19 cellular contexts compared by ENCODE assay signal in genomic region chr19:44258139-44258538, GRCh38. TPM values are rescaled to one million over a fixed set of nuclear protein-coding genes. Genes with fewer than 3 reads are reported as not detected.
DNase-seq lines count a peak whose midpoint lies in the region; ATAC-seq, FAIRE-seq and TF ChIP-seq lines count a peak whose summit lies in the region.
"Had no signal": no experiment of that assay in that cellular context is flagged by ENCODE, and none has a peak within 500 bp of the region (broad histone marks: within the 10 kb centered on the region; RNA-seq: fewer than 3 reads in every experiment).

No MANE protein-coding gene starts in this region.

- H3K79me2 ChIP-seq in HepG2 (ENCODE audit: insufficient read depth, low read length) (no peaks in the 10 kb centered on the region), H1 (ENCODE audit: control insufficient read depth in 1 of 2, insufficient read depth in 2 of 2, low read length in 2 of 2) (no peaks in the 10 kb centered on the region)

- FAIRE-seq in HepG2 (lab: Jason Lieb, UNC) (no peak), H1 (lab: Jason Lieb, UNC) (no peak)
- FAIRE-seq: G401.6, GM12892 had no signal

- H3K79me1 ChIP-seq in H1 (ENCODE audit: low read depth, low read length): no peaks in the 10 kb centered on the region

- no peak overlapping the region for H3K23ac ChIP-seq in H1 (ENCODE audit: insufficient read length)

- peaks cover 31% of the 10 kb centered on the region for H3K9me3 Mint-ChIP-seq in type B pancreatic cell

- H3K4me3 ChIP-seq in HepG2 (replicated peaks in 1 of 3; ENCODE audit: insufficient read depth in 1 of 3, low read depth in 2 of 3, low read length in 3 of 3) (no peak overlapping the region), right lobe of liver (no peak overlapping the region), H1 (ENCODE audit: extremely low read depth in 1 of 4, insufficient read depth in 2 of 4, low read depth in 3 of 4, low read length in 4 of 4) (no peak overlapping the region), BE2C (ENCODE audit: low read depth, low read length) (no peak overlapping the region)

- no peak overlapping the region for H3K18ac ChIP-seq in H1 (ENCODE audit: extremely low read depth, low read length)

- H3K9ac ChIP-seq in HepG2 (ENCODE audit: insufficient read depth, low read depth, low read length) (no peak overlapping the region), H1 (replicated peaks in 1 of 4; ENCODE audit: extremely low read depth in 1 of 4, low read depth in 3 of 4, low read length in 3 of 4) (no peak overlapping the region)

- H3K23me2 ChIP-seq in H1 (ENCODE audit: low read depth, low read length): peaks cover 8% of the 10 kb centered on the region

- no peak overlapping the region for H2BK120ac ChIP-seq in H1 (replicated peaks; ENCODE audit: low read depth, low read length)

- H2AFZ ChIP-seq in HepG2 (ENCODE audit: low read length) (no peak overlapping the region), H1 (ENCODE audit: low read length) (no peak overlapping the region)

- no peaks in the 10 kb centered on the region for H3K27me3 ChIP-seq in HepG2 (ENCODE audit: control insufficient read depth in 1 of 2, insufficient read depth in 2 of 2, low read length in 2 of 2)
- no peaks in the 10 kb centered on the region for H3K27me3 ChIP-seq in right lobe of liver
- H3K27me3 ChIP-seq in H1 (replicated peaks in 1 of 4; ENCODE audit: control insufficient read depth in 3 of 4, extremely low read depth in 1 of 4, insufficient read depth in 3 of 4, low read length in 3 of 4): no peaks in the 10 kb centered on the region
- H3K27me3 ChIP-seq in BE2C: no peaks in the 10 kb centered on the region

- in situ Hi-C loops in HepG2 (cut with HindIII; ENCODE audit: extremely low pct_ligation_motif_present, low pct_unique_long_range_greater_than_20kb): no loop called here

- no TSS peak for BruUV-seq in HepG2 (replicated peaks; lab: Mats Ljungman, UMichigan)

- no peak overlapping the region for H2BK20ac ChIP-seq in H1 (ENCODE audit: low read length)

- no peak overlapping the region for H2AK5ac ChIP-seq in H1 (ENCODE audit: low read depth, low read length)

- no peak overlapping the region for H3K27ac Mint-ChIP-seq in type B pancreatic cell
- H3K27ac Mint-ChIP-seq: CD8-positive, alpha-beta T cell had no signal

- DNase-seq in HepG2 (ENCODE audit: low spot score) (no peak), right lobe of liver (no peak), H1 (ENCODE audit: low read depth in 1 of 2, low spot score in 2 of 2) (no peak), type B pancreatic cell (ENCODE audit: extremely low spot score, unreplicated experiment) (no peak), BE2C (no peak)
- DNase-seq in stimulated activated CD4-positive, alpha-beta T cell treated with anti-CD3 and anti-CD28 coated beads, Interleukin-1b, Interleukin-23, amount 100 ng/mL, for 48 hours: no peak
- DNase-seq: ACHN; AML-193; C1 segment of cervical spinal cord; Caco-2; CD8-positive, alpha-beta T cell; DMS153; DND-41; GOT3; H7; HCEC 1CT had no signal

- H3K9me3 ChIP-seq in HepG2 (ENCODE audit: low read length) (peaks cover 24% of the 10 kb centered on the region), right lobe of liver (peaks cover 0 to 19% (median 14%) of the 10 kb centered on the region in 4 donors), H1 (ENCODE audit: insufficient read depth in 2 of 2, low read depth in 1 of 2, low read length in 1 of 2) (peaks cover 24 to 27% of the 10 kb centered on the region in 2 experiments), BE2C (no peaks in the 10 kb centered on the region)

- peak overlapping the region; percentile 30 for H3K4me3 Mint-ChIP-seq in type B pancreatic cell
- H3K4me3 Mint-ChIP-seq: CD8-positive, alpha-beta T cell had no signal

- H3K4ac ChIP-seq in H1 (replicated peaks; ENCODE audit: insufficient read length, low read depth, low read length): no peak overlapping the region

- ATAC-seq in HepG2: no peak
- ATAC-seq in right lobe of liver: no peak
- ATAC-seq: CD8-positive, alpha-beta T cell had no signal

- H2BK15ac ChIP-seq in H1 (ENCODE audit: low read length): no peak overlapping the region

- TF ChIP-seq RAD21 in HepG2 (CRISPR knock-in tag; IDR thresholded peaks at IDR 0.05) (no peak), H1 (IDR thresholded peaks at IDR 0.05 in 1 of 2, conservative IDR thresholded peaks at IDR 0.05 in 1 of 2; ENCODE audit: low read depth in 2 of 2, low read length in 2 of 2) (no peak)

- no peak overlapping the region for H3K14ac ChIP-seq in H1 (ENCODE audit: insufficient read length)

- H3K36me3 Mint-ChIP-seq in type B pancreatic cell: peaks cover 18% of the 10 kb centered on the region

- intact Hi-C loops in HepG2 (cut with micrococcal nuclease; ENCODE audit: unreplicated experiment) (no loop called here), right lobe of liver (cut with DNase I) (no loop called here)

- CTCF ChIA-PET in HepG2 (lab: Yijun Ruan, JAX; ENCODE audit: low intra/inter-chr PET ratio, low total read pairs): no interaction called here
- CTCF ChIA-PET in H1 (lab: Charles Lee; ENCODE audit: partially characterized antibody): no interaction called here

- H3K36me3 ChIP-seq in HepG2 (replicated peaks in 1 of 2; ENCODE audit: control insufficient read depth in 1 of 2, insufficient read depth in 2 of 2, low read length in 2 of 2) (no peaks in the 10 kb centered on the region), right lobe of liver (no peaks in the 10 kb centered on the region), H1 (ENCODE audit: control insufficient read depth in 2 of 4, insufficient read depth in 4 of 4, low read length in 3 of 4) (no peaks in the 10 kb centered on the region), BE2C (no peaks in the 10 kb centered on the region)

- H4K5ac ChIP-seq in H1 (ENCODE audit: insufficient read length, low read depth, low read length): no peak overlapping the region

- H4K91ac ChIP-seq in H1 (replicated peaks; ENCODE audit: insufficient read length, low read length): no peak overlapping the region

- H3K27me3 Mint-ChIP-seq in type B pancreatic cell: no peaks in the 10 kb centered on the region

- H3K56ac ChIP-seq in H1 (replicated peaks; ENCODE audit: insufficient read length, low read depth, low read length): no peak overlapping the region

- H3K4me1 Mint-ChIP-seq in type B pancreatic cell (ENCODE audit: unreplicated experiment): peaks cover 6% of the 10 kb centered on the region

- no peak overlapping the region for H2BK12ac ChIP-seq in H1 (ENCODE audit: low read depth, low read length)

- H3K4me1 ChIP-seq in HepG2 (ENCODE audit: insufficient read depth, low read length): peaks cover 32% of the 10 kb centered on the region
- H3K4me1 ChIP-seq in right lobe of liver: peaks cover 0 to 5% (median 0%) of the 10 kb centered on the region in 4 donors
- H3K4me1 ChIP-seq in H1 (replicated peaks in 1 of 4; ENCODE audit: control insufficient read depth in 3 of 4, insufficient read depth in 4 of 4, low read length in 3 of 4): peaks cover 0 to 3% (median under 1%) of the 10 kb centered on the region in 4 experiments; a peak in 1 of 7 replicates
- H3K4me1 ChIP-seq in BE2C: no peaks in the 10 kb centered on the region

- no peak overlapping the region for H3K27ac ChIP-seq in HepG2 (ENCODE audit: extremely low read length, insufficient read depth, low read length)
- H3K27ac ChIP-seq in right lobe of liver: no peak overlapping the region
- H3K27ac ChIP-seq in H1 (ENCODE audit: low read depth, low read length): no peak overlapping the region
- H3K27ac ChIP-seq: 22Rv1 had no signal

- no peak overlapping the region for H4K8ac ChIP-seq in H1 (ENCODE audit: extremely low read depth, insufficient read depth, low read length)

- POLR2A ChIA-PET in HepG2 (lab: Yijun Ruan, JAX) (interaction anchor here (1.2 kb wide), 1 partner anchor 46 kb away, joined by 3 read pairs; the partner anchor contains the start of gene ZNF227), H1 (lab: Charles Lee; ENCODE audit: partially characterized antibody) (interaction anchor here (1.2 kb wide), 1 partner anchor 242 kb away, joined by 3 read pairs; the partner anchor contains the start of gene ZNF180)

- H2BK5ac ChIP-seq in H1 (ENCODE audit: low read depth, low read length): no peak overlapping the region

- H4K20me1 ChIP-seq in HepG2 (ENCODE audit: insufficient read depth, low read length) (no peaks in the 10 kb centered on the region), H1 (replicated peaks in 1 of 2; ENCODE audit: control insufficient read depth in 1 of 2, insufficient read depth in 2 of 2, low read length in 2 of 2) (peaks cover 0 to 1% of the 10 kb centered on the region in 2 experiments)

- 83% methylated on average over 1 of the region's 1 CpG for WGBS in HepG2 (ENCODE audit: low lambda C conversion rate)
- 91% methylated on average over 1 of the region's 1 CpG for WGBS in right lobe of liver (ENCODE audit: insufficient coverage, low coverage, low lambda C conversion rate, missing lambda C conversion rate)
- 96% methylated on average over 1 of the region's 1 CpG; no CpG with 5 or more reads in 1 of the 2 experiments for WGBS in H1 (ENCODE audit: extremely low coverage in 1 of 2, insufficient coverage in 1 of 2, insufficient read length in 1 of 2, insufficient replicate concordance in 2 of 2, low coverage in 1 of 2, low lambda C conversion rate in 2 of 2, missing lambda C conversion rate in 1 of 2), 2 experiments

- no peak overlapping the region for H3K4me2 ChIP-seq in HepG2 (ENCODE audit: low read depth, low read length)
- H3K4me2 ChIP-seq in H1 (ENCODE audit: insufficient read depth in 1 of 2, low read depth in 2 of 2, low read length in 2 of 2): no peak overlapping the region

- no peak for TF ChIP-seq POLR2A in HepG2 (IDR thresholded peaks at IDR 0.05; ENCODE audit: insufficient read depth in 1 of 2, low read depth in 2 of 2, low read length in 2 of 2)
- no peak for TF ChIP-seq POLR2A in right lobe of liver (IDR thresholded peaks at IDR 0.05)
- TF ChIP-seq POLR2A in H1 (IDR thresholded peaks at IDR 0.05; ENCODE audit: control extremely low read depth in 1 of 2, low read depth in 2 of 2, low read length in 2 of 2): no peak

- no peak for TF ChIP-seq CTCF in HepG2 (CRISPR knock-in tag; IDR thresholded peaks at IDR 0.05)
- TF ChIP-seq CTCF in right lobe of liver (IDR thresholded peaks at IDR 0.05): no peak
- TF ChIP-seq CTCF in H1 (IDR thresholded peaks at IDR 0.05; ENCODE audit: control extremely low read depth in 1 of 3, insufficient read depth in 1 of 3, low read depth in 1 of 3, low read length in 3 of 3): no peak
- no peak for TF ChIP-seq CTCF in type B pancreatic cell (conservative IDR thresholded peaks at IDR 0.05)
- TF ChIP-seq CTCF in BE2C (IDR thresholded peaks at IDR 0.05; ENCODE audit: low read depth, low read length): no peak

- no peak for TF ChIP-seq EP300 in HepG2 (IDR thresholded peaks at IDR 0.05; ENCODE audit: low read depth in 2 of 2, low read length in 2 of 2)
- no peak for TF ChIP-seq EP300 in HepG2 (CRISPR knock-in tag; IDR thresholded peaks at IDR 0.05; ENCODE audit: borderline replicate concordance)
- no peak for TF ChIP-seq EP300 in H1 (IDR thresholded peaks at IDR 0.05; ENCODE audit: borderline replicate concordance in 1 of 2, low read depth in 2 of 2, low read length in 2 of 2)

RNA-seq across cellular contexts. Expression of gene ZNF233, which starts 1.5 kb away (rescaled TPM):
- total RNA-seq in HepG2 (2016; rRNA removed; fragmentation: Illumina TruSeq; extraction: Trizol): 2.0 and 2.1 TPM in 2 replicates
- total RNA-seq in HepG2 (2016; cell fraction: cytosol; rRNA removed; fragmentation: Illumina TruSeq; extraction: Trizol; ENCODE audit: low read depth): 0.53 and 0.81 TPM in 2 replicates
- total RNA-seq in HepG2 (2016; cell fraction: insoluble cytoplasmic fraction; rRNA removed; fragmentation: Illumina TruSeq; extraction: Trizol): 1.7 and 2.8 TPM in 2 replicates
- 0.59 and 0.96 TPM in 2 replicates for total RNA-seq in HepG2 (2016; cell fraction: membrane; rRNA removed; fragmentation: Illumina TruSeq; extraction: Trizol)
- 1.4 and 2.1 TPM in 2 replicates for total RNA-seq in HepG2 (2016; cell fraction: nucleus; rRNA removed; fragmentation: Illumina TruSeq; extraction: Trizol)
- polyA plus RNA-seq in HepG2 (2011; rRNA removed): 0.49 and 0.93 TPM in 2 replicates
- polyA plus RNA-seq in HepG2 (2011; cell fraction: cytosol; rRNA removed): 0.42 and 0.58 TPM in 2 replicates
- 0.79 and 0.99 TPM in 2 replicates for polyA plus RNA-seq in HepG2 (2011; cell fraction: nucleus; rRNA removed)
- 0.61 and 1.1 TPM in 2 replicates for polyA plus RNA-seq in HepG2 (2012)
- 0.09 and 0.17 TPM in 2 replicates for polyA plus RNA-seq in HepG2 (2016; cell fraction: cytosol; fragmentation: Illumina TruSeq; extraction: Trizol; ENCODE audit: low read depth)
- 1.2 and 1.6 TPM in 2 replicates for polyA plus RNA-seq in HepG2 (2016; cell fraction: insoluble cytoplasmic fraction; fragmentation: Illumina TruSeq; extraction: Trizol; ENCODE audit: low read depth)
- 0.16 TPM in 2 replicates for polyA plus RNA-seq in HepG2 (2016; cell fraction: membrane; fragmentation: Illumina TruSeq; extraction: Trizol; ENCODE audit: low read depth)
- 1.3 and 1.5 TPM in 2 replicates for polyA plus RNA-seq in HepG2 (2016; cell fraction: nucleus; fragmentation: Illumina TruSeq; extraction: Trizol; ENCODE audit: insufficient read depth, low read depth)
- 0.35 and 1.8 TPM in 2 replicates for polyA minus RNA-seq in HepG2 (2011; rRNA and poly(A)+ RNA removed; ENCODE audit: low replicate concordance)
- polyA minus RNA-seq in HepG2 (2011; cell fraction: cytosol; rRNA and poly(A)+ RNA removed): 0.53 and 1.1 TPM in 2 replicates
- 2.7 and 4.1 TPM in 2 replicates for polyA minus RNA-seq in HepG2 (2011; cell fraction: nucleus; rRNA and poly(A)+ RNA removed)
- not detected for total RNA-seq in right lobe of liver
- 1.6 and 1.8 TPM in 2 replicates for total RNA-seq in H1 (2021; fragmentation: NEBNext Ultra II Directional; extraction: Animal tissue kit (Norgen Biotek cat#: 25700))
- polyA plus RNA-seq in H1 (2011; rRNA removed): 0.19 and 0.54 TPM in 2 replicates
- polyA plus RNA-seq in H1 (2011; cell fraction: cytosol; rRNA removed): 0.49 TPM
- 1.1 TPM for polyA plus RNA-seq in H1 (2011; cell fraction: nucleus; rRNA removed)
- 1.2 to 1.6 TPM (median 1.3 TPM) in 4 replicates for polyA plus RNA-seq in H1 (2012, experiment 1 of 2)
- polyA plus RNA-seq in H1 (2012, experiment 2 of 2): not detected
- 1.2 TPM for polyA plus RNA-seq in H1 (2013, experiment 1 of 2)
- 1.0 TPM for polyA plus RNA-seq in H1 (2013, experiment 2 of 2)
- 2.4 and 4.1 TPM in 2 replicates for polyA minus RNA-seq in H1 (2011; rRNA and poly(A)+ RNA removed)
- polyA minus RNA-seq in H1 (2011; cell fraction: cytosol; rRNA and poly(A)+ RNA removed): 1.8 TPM
- 8.0 TPM for polyA minus RNA-seq in H1 (2011; cell fraction: nucleus; rRNA and poly(A)+ RNA removed)
- total RNA-seq in type B pancreatic cell (ENCODE audit: low replicate concordance): 3.2 and 4.4 TPM in 2 replicates
- polyA plus RNA-seq in BE2C (2012; ENCODE audit: insufficient read depth, insufficient read length, low read depth): 2.1 TPM
- total RNA-seq: CD8-positive, alpha-beta T cell had no signal

RNA-seq across cellular contexts. Expression of gene ZNF227, which starts 45.8 kb away (rescaled TPM):
- total RNA-seq in HepG2 (2016; rRNA removed; fragmentation: Illumina TruSeq; extraction: Trizol): 16.8 and 23.2 TPM in 2 replicates
- 3.0 and 4.0 TPM in 2 replicates for total RNA-seq in HepG2 (2016; cell fraction: cytosol; rRNA removed; fragmentation: Illumina TruSeq; extraction: Trizol; ENCODE audit: low read depth)
- 15.1 and 19.2 TPM in 2 replicates for total RNA-seq in HepG2 (2016; cell fraction: insoluble cytoplasmic fraction; rRNA removed; fragmentation: Illumina TruSeq; extraction: Trizol)
- 8.6 and 9.1 TPM in 2 replicates for total RNA-seq in HepG2 (2016; cell fraction: membrane; rRNA removed; fragmentation: Illumina TruSeq; extraction: Trizol)
- 15.4 and 18.9 TPM in 2 replicates for total RNA-seq in HepG2 (2016; cell fraction: nucleus; rRNA removed; fragmentation: Illumina TruSeq; extraction: Trizol)
- 3.1 and 4.7 TPM in 2 replicates for polyA plus RNA-seq in HepG2 (2011; rRNA removed)
- 1.9 and 3.6 TPM in 2 replicates for polyA plus RNA-seq in HepG2 (2011; cell fraction: cytosol; rRNA removed)
- 2.7 and 3.7 TPM in 2 replicates for polyA plus RNA-seq in HepG2 (2011; cell fraction: nucleus; rRNA removed)
- polyA plus RNA-seq in HepG2 (2012): 8.8 and 9.1 TPM in 2 replicates
- 1.5 and 2.0 TPM in 2 replicates for polyA plus RNA-seq in HepG2 (2016; cell fraction: cytosol; fragmentation: Illumina TruSeq; extraction: Trizol; ENCODE audit: low read depth)
- 10.6 and 12.3 TPM in 2 replicates for polyA plus RNA-seq in HepG2 (2016; cell fraction: insoluble cytoplasmic fraction; fragmentation: Illumina TruSeq; extraction: Trizol; ENCODE audit: low read depth)
- polyA plus RNA-seq in HepG2 (2016; cell fraction: membrane; fragmentation: Illumina TruSeq; extraction: Trizol; ENCODE audit: low read depth): 2.6 and 2.7 TPM in 2 replicates
- 10.9 and 12.5 TPM in 2 replicates for polyA plus RNA-seq in HepG2 (2016; cell fraction: nucleus; fragmentation: Illumina TruSeq; extraction: Trizol; ENCODE audit: insufficient read depth, low read depth)
- 8.1 and 15.3 TPM in 2 replicates for polyA minus RNA-seq in HepG2 (2011; rRNA and poly(A)+ RNA removed; ENCODE audit: low replicate concordance)
- polyA minus RNA-seq in HepG2 (2011; cell fraction: cytosol; rRNA and poly(A)+ RNA removed): 4.6 and 5.8 TPM in 2 replicates
- 33.1 and 39.8 TPM in 2 replicates for polyA minus RNA-seq in HepG2 (2011; cell fraction: nucleus; rRNA and poly(A)+ RNA removed)
- total RNA-seq in right lobe of liver: 1 to 10 TPM; 4.5 to 8.5 (median 6.8) TPM
- total RNA-seq in H1 (2021; fragmentation: NEBNext Ultra II Directional; extraction: Animal tissue kit (Norgen Biotek cat#: 25700)): 23.9 and 25.8 TPM in 2 replicates
- polyA plus RNA-seq in H1 (2011; rRNA removed): 3.2 and 4.9 TPM in 2 replicates
- polyA plus RNA-seq in H1 (2011; cell fraction: cytosol; rRNA removed): 5.9 TPM
- 4.3 TPM for polyA plus RNA-seq in H1 (2011; cell fraction: nucleus; rRNA removed)
- polyA plus RNA-seq in H1 (2012, experiment 1 of 2): 12.0 to 13.5 TPM (median 12.3 TPM) in 4 replicates
- 0.91 TPM for polyA plus RNA-seq in H1 (2012, experiment 2 of 2)
- polyA plus RNA-seq in H1 (2013, experiment 1 of 2): 9.6 TPM
- polyA plus RNA-seq in H1 (2013, experiment 2 of 2): 8.7 TPM
- polyA minus RNA-seq in H1 (2011; rRNA and poly(A)+ RNA removed): 15.2 and 19.5 TPM in 2 replicates
- 6.8 TPM for polyA minus RNA-seq in H1 (2011; cell fraction: cytosol; rRNA and poly(A)+ RNA removed)
- polyA minus RNA-seq in H1 (2011; cell fraction: nucleus; rRNA and poly(A)+ RNA removed): 32.0 TPM
- 21.3 and 32.1 TPM in 2 replicates for total RNA-seq in type B pancreatic cell (ENCODE audit: low replicate concordance)
- polyA plus RNA-seq in BE2C (2012; ENCODE audit: insufficient read depth, insufficient read length, low read depth): 19.9 TPM

RNA-seq across cellular contexts. Expression of gene ZNF235, which starts 46.7 kb away (rescaled TPM):
- total RNA-seq in HepG2 (2016; rRNA removed; fragmentation: Illumina TruSeq; extraction: Trizol) (5.5 and 5.9 TPM in 2 replicates), right lobe of liver (1 to 10 TPM; 1.3 to 2.7 (median 1.9) TPM), type B pancreatic cell (ENCODE audit: low replicate concordance) (7.4 and 11.2 TPM in 2 replicates)
- 0.79 and 1.3 TPM in 2 replicates for total RNA-seq in HepG2 (2016; cell fraction: cytosol; rRNA removed; fragmentation: Illumina TruSeq; extraction: Trizol; ENCODE audit: low read depth)
- 6.4 and 7.2 TPM in 2 replicates for total RNA-seq in HepG2 (2016; cell fraction: insoluble cytoplasmic fraction; rRNA removed; fragmentation: Illumina TruSeq; extraction: Trizol)
- total RNA-seq in HepG2 (2016; cell fraction: membrane; rRNA removed; fragmentation: Illumina TruSeq; extraction: Trizol): 3.3 and 3.5 TPM in 2 replicates
- 9.6 and 10.6 TPM in 2 replicates for total RNA-seq in HepG2 (2016; cell fraction: nucleus; rRNA removed; fragmentation: Illumina TruSeq; extraction: Trizol)
- polyA plus RNA-seq in HepG2 (2011; rRNA removed) (4.3 and 4.8 TPM in 2 replicates), H1 (2011; rRNA removed) (1.1 and 2.0 TPM in 2 replicates)
- 1.3 and 3.3 TPM in 2 replicates for polyA plus RNA-seq in HepG2 (2011; cell fraction: cytosol; rRNA removed)
- 4.6 and 6.1 TPM in 2 replicates for polyA plus RNA-seq in HepG2 (2011; cell fraction: nucleus; rRNA removed)
- 3.5 and 3.6 TPM in 2 replicates for polyA plus RNA-seq in HepG2 (2012)
- 0.54 TPM in 2 replicates for polyA plus RNA-seq in HepG2 (2016; cell fraction: cytosol; fragmentation: Illumina TruSeq; extraction: Trizol; ENCODE audit: low read depth)
- polyA plus RNA-seq in HepG2 (2016; cell fraction: insoluble cytoplasmic fraction; fragmentation: Illumina TruSeq; extraction: Trizol; ENCODE audit: low read depth): 3.8 and 4.5 TPM in 2 replicates
- polyA plus RNA-seq in HepG2 (2016; cell fraction: membrane; fragmentation: Illumina TruSeq; extraction: Trizol; ENCODE audit: low read depth): 1.2 and 1.5 TPM in 2 replicates
- 9.6 and 10.9 TPM in 2 replicates for polyA plus RNA-seq in HepG2 (2016; cell fraction: nucleus; fragmentation: Illumina TruSeq; extraction: Trizol; ENCODE audit: insufficient read depth, low read depth)
- 3.8 and 5.7 TPM in 2 replicates for polyA minus RNA-seq in HepG2 (2011; rRNA and poly(A)+ RNA removed; ENCODE audit: low replicate concordance)
- polyA minus RNA-seq in HepG2 (2011; cell fraction: cytosol; rRNA and poly(A)+ RNA removed): 1.2 and 1.9 TPM in 2 replicates
- polyA minus RNA-seq in HepG2 (2011; cell fraction: nucleus; rRNA and poly(A)+ RNA removed): 25.9 and 29.5 TPM in 2 replicates
- 4.5 and 5.3 TPM in 2 replicates for total RNA-seq in H1 (2021; fragmentation: NEBNext Ultra II Directional; extraction: Animal tissue kit (Norgen Biotek cat#: 25700))
- polyA plus RNA-seq in H1 (2011; cell fraction: cytosol; rRNA removed): 1.7 TPM
- 3.2 TPM for polyA plus RNA-seq in H1 (2011; cell fraction: nucleus; rRNA removed)
- polyA plus RNA-seq in H1 (2012, experiment 1 of 2): 2.9 to 4.1 TPM (median 3.2 TPM) in 4 replicates
- polyA plus RNA-seq in H1 (2012, experiment 2 of 2): 0.66 TPM
- polyA plus RNA-seq in H1 (2013, experiment 1 of 2): 2.3 TPM
- polyA plus RNA-seq in H1 (2013, experiment 2 of 2): 1.8 TPM
- 7.0 and 8.7 TPM in 2 replicates for polyA minus RNA-seq in H1 (2011; rRNA and poly(A)+ RNA removed)
- 2.5 TPM for polyA minus RNA-seq in H1 (2011; cell fraction: cytosol; rRNA and poly(A)+ RNA removed)
- polyA minus RNA-seq in H1 (2011; cell fraction: nucleus; rRNA and poly(A)+ RNA removed): 15.2 TPM
- polyA plus RNA-seq in BE2C (2012; ENCODE audit: insufficient read depth, insufficient read length, low read depth): 4.3 TPM

Comparison
In these comparisons a context has a peak if more than half of its experiments do, and no peak if none do; other contexts are left out.
1. Of the 41 proteins assayed by ChIP-seq in both HepG2 and H1: peak only in HepG2: none; only in H1: none; in both: MAFK; in neither: 40.